1 cellular context compared by ENCODE assay signal in the genomic region with DNA sequence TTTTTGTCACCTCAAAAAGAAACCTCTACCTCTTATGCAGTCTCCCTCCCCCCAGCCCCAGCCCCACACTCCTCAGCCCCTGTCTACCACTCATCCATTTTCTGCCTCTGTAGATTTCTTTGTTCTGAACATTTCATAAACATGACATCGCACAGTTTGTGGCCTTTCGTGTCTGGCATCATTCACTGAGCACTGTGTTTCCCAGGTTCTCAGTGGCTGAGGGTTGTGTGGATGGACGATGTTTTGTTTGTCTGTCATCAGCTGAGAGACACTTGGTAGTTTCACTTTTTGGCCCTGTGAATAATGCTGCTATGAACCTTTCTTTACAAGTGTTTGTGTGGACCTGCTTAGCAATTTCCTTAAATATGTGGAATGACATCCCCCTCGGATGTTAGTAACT.
TF ChIP-seq lines count a peak whose summit lies in the region.

No MANE protein-coding gene starts in this region.

TF ChIP-seq in K562, 482 proteins besides CTCF, POLR2A, EP300 and RAD21 (continued from another document):
- TF ChIP-seq, protein P1, sequence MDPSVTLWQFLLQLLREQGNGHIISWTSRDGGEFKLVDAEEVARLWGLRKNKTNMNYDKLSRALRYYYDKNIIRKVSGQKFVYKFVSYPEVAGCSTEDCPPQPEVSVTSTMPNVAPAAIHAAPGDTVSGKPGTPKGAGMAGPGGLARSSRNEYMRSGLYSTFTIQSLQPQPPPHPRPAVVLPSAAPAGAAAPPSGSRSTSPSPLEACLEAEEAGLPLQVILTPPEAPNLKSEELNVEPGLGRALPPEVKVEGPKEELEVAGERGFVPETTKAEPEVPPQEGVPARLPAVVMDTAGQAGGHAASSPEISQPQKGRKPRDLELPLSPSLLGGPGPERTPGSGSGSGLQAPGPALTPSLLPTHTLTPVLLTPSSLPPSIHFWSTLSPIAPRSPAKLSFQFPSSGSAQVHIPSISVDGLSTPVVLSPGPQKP (CRISPR knock-in tag; IDR thresholded peaks at IDR 0.05): no peak
